In genomic region chr3:141476033-141476432, GRCh38 we compare ENCODE assay signal across 1 cellular context.
TF ChIP-seq lines count a peak whose summit lies in the region.

No MANE protein-coding gene starts in this region.

TF ChIP-seq in SK-N-SH treated with all-trans-retinoic acid at 6 μM for 48 hours, 23 proteins besides CTCF, POLR2A, EP300 and RAD21 (continued from another document):
- no peak for TF ChIP-seq CREB5 (CRISPR knock-in tag; IDR thresholded peaks at IDR 0.05; ENCODE audit: low read depth)
- no peak for TF ChIP-seq ZFP3 (CRISPR knock-in tag; IDR thresholded peaks at IDR 0.05)
- TF ChIP-seq ESRRG (CRISPR knock-in tag; IDR thresholded peaks at IDR 0.05): no peak
- no peak for TF ChIP-seq ZNF565 (CRISPR knock-in tag; conservative IDR thresholded peaks at IDR 0.05; ENCODE audit: low read depth)
- TF ChIP-seq GLIS3 (CRISPR knock-in tag; IDR thresholded peaks at IDR 0.05): no peak
- TF ChIP-seq, protein P1, sequence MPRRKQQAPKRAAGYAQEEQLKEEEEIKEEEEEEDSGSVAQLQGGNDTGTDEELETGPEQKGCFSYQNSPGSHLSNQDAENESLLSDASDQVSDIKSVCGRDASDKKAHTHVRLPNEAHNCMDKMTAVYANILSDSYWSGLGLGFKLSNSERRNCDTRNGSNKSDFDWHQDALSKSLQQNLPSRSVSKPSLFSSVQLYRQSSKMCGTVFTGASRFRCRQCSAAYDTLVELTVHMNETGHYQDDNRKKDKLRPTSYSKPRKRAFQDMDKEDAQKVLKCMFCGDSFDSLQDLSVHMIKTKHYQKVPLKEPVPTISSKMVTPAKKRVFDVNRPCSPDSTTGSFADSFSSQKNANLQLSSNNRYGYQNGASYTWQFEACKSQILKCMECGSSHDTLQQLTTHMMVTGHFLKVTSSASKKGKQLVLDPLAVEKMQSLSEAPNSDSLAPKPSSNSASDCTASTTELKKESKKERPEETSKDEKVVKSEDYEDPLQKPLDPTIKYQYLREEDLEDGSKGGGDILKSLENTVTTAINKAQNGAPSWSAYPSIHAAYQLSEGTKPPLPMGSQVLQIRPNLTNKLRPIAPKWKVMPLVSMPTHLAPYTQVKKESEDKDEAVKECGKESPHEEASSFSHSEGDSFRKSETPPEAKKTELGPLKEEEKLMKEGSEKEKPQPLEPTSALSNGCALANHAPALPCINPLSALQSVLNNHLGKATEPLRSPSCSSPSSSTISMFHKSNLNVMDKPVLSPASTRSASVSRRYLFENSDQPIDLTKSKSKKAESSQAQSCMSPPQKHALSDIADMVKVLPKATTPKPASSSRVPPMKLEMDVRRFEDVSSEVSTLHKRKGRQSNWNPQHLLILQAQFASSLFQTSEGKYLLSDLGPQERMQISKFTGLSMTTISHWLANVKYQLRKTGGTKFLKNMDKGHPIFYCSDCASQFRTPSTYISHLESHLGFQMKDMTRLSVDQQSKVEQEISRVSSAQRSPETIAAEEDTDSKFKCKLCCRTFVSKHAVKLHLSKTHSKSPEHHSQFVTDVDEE (CRISPR knock-in tag; IDR thresholded peaks at IDR 0.05): no peak
